ENCODE assay signal across 8 cellular contexts in the genomic region with DNA sequence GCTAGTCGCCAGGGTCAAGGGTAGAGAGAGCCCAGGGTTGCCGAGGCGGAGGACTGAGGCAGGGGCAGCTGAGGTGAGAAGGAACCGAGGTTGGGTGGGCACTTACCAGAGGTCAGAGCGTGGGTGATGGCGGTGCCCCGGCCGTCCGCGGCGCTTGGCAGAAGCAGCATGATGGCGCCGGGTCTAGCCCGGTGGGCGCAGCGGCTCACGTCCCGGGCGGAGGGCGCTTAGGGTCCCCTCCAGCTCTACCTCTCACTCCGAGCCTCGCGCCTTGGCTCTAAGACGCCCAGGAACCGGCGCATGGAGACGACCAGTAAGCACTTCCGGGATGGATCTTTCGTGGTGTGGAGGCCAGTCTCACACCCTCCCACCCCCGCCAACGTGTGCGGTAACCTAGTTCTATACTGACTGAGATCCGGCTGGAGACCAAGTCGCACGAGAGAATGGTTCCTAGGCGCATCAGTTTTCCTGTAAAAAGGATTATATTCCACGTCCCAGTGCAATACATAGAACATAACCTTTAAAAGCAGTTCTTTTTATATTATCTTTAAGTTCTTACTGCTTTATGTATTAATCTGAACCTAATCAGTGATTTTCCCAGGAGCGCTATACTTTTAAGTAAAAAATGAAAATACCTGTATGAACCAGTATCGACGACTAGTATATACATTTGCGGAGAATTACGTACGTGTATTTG. TPM values are rescaled to one million over a fixed set of nuclear protein-coding genes. Genes with fewer than 3 reads are reported as not detected.
DNase-seq lines count a peak whose midpoint lies in the region; ATAC-seq and TF ChIP-seq lines count a peak whose summit lies in the region.

A gene with protein sequence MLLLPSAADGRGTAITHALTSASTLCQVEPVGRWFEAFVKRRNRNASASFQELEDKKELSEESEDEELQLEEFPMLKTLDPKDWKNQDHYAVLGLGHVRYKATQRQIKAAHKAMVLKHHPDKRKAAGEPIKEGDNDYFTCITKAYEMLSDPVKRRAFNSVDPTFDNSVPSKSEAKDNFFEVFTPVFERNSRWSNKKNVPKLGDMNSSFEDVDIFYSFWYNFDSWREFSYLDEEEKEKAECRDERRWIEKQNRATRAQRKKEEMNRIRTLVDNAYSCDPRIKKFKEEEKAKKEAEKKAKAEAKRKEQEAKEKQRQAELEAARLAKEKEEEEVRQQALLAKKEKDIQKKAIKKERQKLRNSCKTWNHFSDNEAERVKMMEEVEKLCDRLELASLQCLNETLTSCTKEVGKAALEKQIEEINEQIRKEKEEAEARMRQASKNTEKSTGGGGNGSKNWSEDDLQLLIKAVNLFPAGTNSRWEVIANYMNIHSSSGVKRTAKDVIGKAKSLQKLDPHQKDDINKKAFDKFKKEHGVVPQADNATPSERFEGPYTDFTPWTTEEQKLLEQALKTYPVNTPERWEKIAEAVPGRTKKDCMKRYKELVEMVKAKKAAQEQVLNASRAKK (minus strand): TSS at position 315 of the 697 bp plus-strand sequence. CDS start 145 bp downstream, at position 170.

- H3K27me3 ChIP-seq in muscle layer of colon (ENCODE audit: control insufficient read depth in 1 of 2, insufficient read depth in 2 of 2, low read length in 2 of 2), result no peaks in the 10 kb centered on the region

- H3K9ac ChIP-seq in muscle layer of colon (ENCODE audit: low read length), result peak within 1 kb of the TSS; percentile 84

- H3K27me3 Mint-ChIP-seq in activated T-cell treated with anti-CD3 and anti-CD28 coated beads, Interleukin-2, amount 50 U/mL, for 24 hours, result no peaks in the 10 kb centered on the region

- H3K4me3 Mint-ChIP-seq in activated T-cell treated with anti-CD3 and anti-CD28 coated beads, Interleukin-2, amount 50 U/mL, for 24 hours, result peak within 1 kb of the TSS; percentile 90

- DNase-seq in DMS53 (lab: John Stamatoyannopoulos, UW), result peak; percentile 99
- peak; percentile 94 for DNase-seq in Jurkat, Clone E6-1 (ENCODE audit: low read depth, low spot score)
- peak; percentile 87 for DNase-seq in activated T-cell treated with anti-CD3 and anti-CD28 coated beads, Interleukin-2, amount 50 U/mL, for 24 hours
- DNase-seq in stimulated activated CD8-positive, alpha-beta memory T cell treated with anti-CD3 and anti-CD28 coated beads, Interleukin-7, amount 100 ng/mL, for 1 hour (ENCODE audit: low read depth in 2 of 2), result peak; percentile 63 to 66

- H3K4me1 Mint-ChIP-seq in activated T-cell treated with anti-CD3 and anti-CD28 coated beads, Interleukin-2, amount 50 U/mL, for 24 hours (ENCODE audit: low read depth), result peaks cover 61% of the 10 kb centered on the region

- H3K27ac Mint-ChIP-seq in activated T-cell treated with anti-CD3 and anti-CD28 coated beads, Interleukin-2, amount 50 U/mL, for 24 hours, result peak within 1 kb of the TSS; percentile 99

- peaks cover 8% of the 10 kb centered on the region for H3K36me3 ChIP-seq in muscle layer of colon (ENCODE audit: insufficient read depth, low read length)

- peaks cover 27% of the 10 kb centered on the region for H3K4me1 ChIP-seq in muscle layer of colon (ENCODE audit: insufficient read depth, low read length)

- H3K27ac ChIP-seq in muscle layer of colon (ENCODE audit: low read depth, low read length), result peak within 1 kb of the TSS; percentile 98

- H3K36me3 Mint-ChIP-seq in activated T-cell treated with anti-CD3 and anti-CD28 coated beads, Interleukin-2, amount 50 U/mL, for 24 hours (ENCODE audit: low read depth), result peaks cover 73% of the 10 kb centered on the region

- no peaks in the 10 kb centered on the region for H3K9me3 ChIP-seq in muscle layer of colon (ENCODE audit: low read length)

- peak within 1 kb of the TSS; percentile 76 for H3K4me3 ChIP-seq in Jurkat, Clone E6-1 (ENCODE audit: low read length)
- H3K4me3 ChIP-seq in muscle layer of colon (ENCODE audit: low read depth in 1 of 2, low read length in 2 of 2), result peak within 1 kb of the TSS; percentile 90 to 91

- H3K9me3 Mint-ChIP-seq in activated T-cell treated with anti-CD3 and anti-CD28 coated beads, Interleukin-2, amount 50 U/mL, for 24 hours, result no peaks in the 10 kb centered on the region

- ATAC-seq in GM21619 (IDR thresholded peaks at IDR 0.05; ENCODE audit: unreplicated experiment), result peak; percentile 76
- peak; percentile 96 for ATAC-seq in esophagus mucosa

TF ChIP-seq in PFSK-1, 5 proteins besides CTCF, POLR2A, EP300 and RAD21:
- TF ChIP-seq SIN3A (IDR thresholded peaks at IDR 0.05; ENCODE audit: borderline replicate concordance, insufficient read depth, low read length) (peak; percentile 95; the same call in 1 of the 2 replicates), FOXP2 (optimal IDR thresholded peaks at IDR 0.05; ENCODE audit: borderline replicate concordance, extremely low read depth, extremely low read length, insufficient read depth) (peak; percentile 52), POLR2AphosphoS5 (IDR thresholded peaks at IDR 0.05; ENCODE audit: low read depth, low read length) (peak; percentile 95), TAF1 (IDR thresholded peaks at IDR 0.05; ENCODE audit: borderline replicate concordance, insufficient read depth, low read length) (peak; percentile 94; the same call in 1 of the 2 replicates)
- TF ChIP-seq, protein P1, sequence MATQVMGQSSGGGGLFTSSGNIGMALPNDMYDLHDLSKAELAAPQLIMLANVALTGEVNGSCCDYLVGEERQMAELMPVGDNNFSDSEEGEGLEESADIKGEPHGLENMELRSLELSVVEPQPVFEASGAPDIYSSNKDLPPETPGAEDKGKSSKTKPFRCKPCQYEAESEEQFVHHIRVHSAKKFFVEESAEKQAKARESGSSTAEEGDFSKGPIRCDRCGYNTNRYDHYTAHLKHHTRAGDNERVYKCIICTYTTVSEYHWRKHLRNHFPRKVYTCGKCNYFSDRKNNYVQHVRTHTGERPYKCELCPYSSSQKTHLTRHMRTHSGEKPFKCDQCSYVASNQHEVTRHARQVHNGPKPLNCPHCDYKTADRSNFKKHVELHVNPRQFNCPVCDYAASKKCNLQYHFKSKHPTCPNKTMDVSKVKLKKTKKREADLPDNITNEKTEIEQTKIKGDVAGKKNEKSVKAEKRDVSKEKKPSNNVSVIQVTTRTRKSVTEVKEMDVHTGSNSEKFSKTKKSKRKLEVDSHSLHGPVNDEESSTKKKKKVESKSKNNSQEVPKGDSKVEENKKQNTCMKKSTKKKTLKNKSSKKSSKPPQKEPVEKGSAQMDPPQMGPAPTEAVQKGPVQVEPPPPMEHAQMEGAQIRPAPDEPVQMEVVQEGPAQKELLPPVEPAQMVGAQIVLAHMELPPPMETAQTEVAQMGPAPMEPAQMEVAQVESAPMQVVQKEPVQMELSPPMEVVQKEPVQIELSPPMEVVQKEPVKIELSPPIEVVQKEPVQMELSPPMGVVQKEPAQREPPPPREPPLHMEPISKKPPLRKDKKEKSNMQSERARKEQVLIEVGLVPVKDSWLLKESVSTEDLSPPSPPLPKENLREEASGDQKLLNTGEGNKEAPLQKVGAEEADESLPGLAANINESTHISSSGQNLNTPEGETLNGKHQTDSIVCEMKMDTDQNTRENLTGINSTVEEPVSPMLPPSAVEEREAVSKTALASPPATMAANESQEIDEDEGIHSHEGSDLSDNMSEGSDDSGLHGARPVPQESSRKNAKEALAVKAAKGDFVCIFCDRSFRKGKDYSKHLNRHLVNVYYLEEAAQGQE (IDR thresholded peaks at IDR 0.05; ENCODE audit: insufficient read depth in 1 of 2, low read depth in 2 of 2, low read length in 2 of 2), result peak in 1 of 2 experiments; percentile 69; a peak in 1 of 4 replicates

RNA-seq across cellular contexts. Expression of the gene that starts here (rescaled TPM):
- 47.1 TPM for polyA plus RNA-seq in Jurkat, Clone E6-1 (2012; ENCODE audit: insufficient read depth, insufficient read length)
- 25.9 TPM for polyA plus RNA-seq in PFSK-1 (2012; ENCODE audit: insufficient read length, low read depth)
- total RNA-seq in esophagus mucosa, result 14.6 TPM

Comparison
In these comparisons a context has a peak if more than half of its experiments do, and no peak if none do; other contexts are left out.
1. Peak in every context shown above with its lines: DNase-seq, ATAC-seq, H3K4me3 ChIP-seq and H3K27ac ChIP-seq.